ENCODE assay signal across 8 cellular contexts in genomic region chr19:2016041-2016807, GRCh38. TPM values are rescaled to one million over a fixed set of nuclear protein-coding genes. Genes with fewer than 3 reads are reported as not detected.
DNase-seq lines count a peak whose midpoint lies in the region; ATAC-seq and TF ChIP-seq lines count a peak whose summit lies in the region.

No MANE protein-coding gene starts in this region.

- H3K27me3 Mint-ChIP-seq in brain, result no peaks in the 10 kb centered on the region

- TF ChIP-seq CTCF in brain (conservative IDR thresholded peaks at IDR 0.05), result no peak

- H3K4me3 Mint-ChIP-seq in brain, result peak overlapping the region; percentile 80 to 85 (median 82)

- DNase-seq in GF-D8 (lab: John Stamatoyannopoulos, UW) (peak; percentile 7), NCI-H1092 treated with DMSO at 0.1 percent for 48 hours (lab: John Stamatoyannopoulos, UW) (peak; percentile 51), SW 1271 (lab: John Stamatoyannopoulos, UW) (peak; percentile 27 to 69), skeletal muscle cell (ENCODE audit: low read depth) (peak; percentile 74)

- H3K4me3 ChIP-seq in iPS-11a (ENCODE audit: low read depth, low read length), result peak overlapping the region; percentile 4
- H3K4me3 ChIP-seq in skeletal muscle cell (ENCODE audit: low read depth, low read length), result peak overlapping the region; percentile 36

- H3K27ac Mint-ChIP-seq in brain, result peak overlapping the region in 4 of 5 experiments; percentile 80 to 87 (median 84)

- H3K4me1 Mint-ChIP-seq in brain, result peaks cover 42% of the 10 kb centered on the region

- H3K9me3 Mint-ChIP-seq in brain, result peaks cover 0 to 10% (median 2%) of the 10 kb centered on the region in 5 experiments

- H3K36me3 Mint-ChIP-seq in brain, result peaks cover 23% of the 10 kb centered on the region

- ATAC-seq in HG02759 (IDR thresholded peaks at IDR 0.05; ENCODE audit: unreplicated experiment) (no peak), GM21367 (IDR thresholded peaks at IDR 0.05; ENCODE audit: unreplicated experiment) (no peak)

RNA-seq across cellular contexts. Expression of gene BTBD2, which starts 0.7 kb away (rescaled TPM):
- polyA plus RNA-seq in brain (ENCODE audit: insufficient read depth, low read depth, low replicate concordance), result 195 TPM

RNA-seq across cellular contexts. Expression of gene MKNK2, which starts 34.8 kb away (rescaled TPM):
- polyA plus RNA-seq in brain (ENCODE audit: insufficient read depth, low read depth, low replicate concordance), result 64.7 TPM

Comparison
In these comparisons a context has a peak if more than half of its experiments do, and no peak if none do; other contexts are left out.
1. DNase-seq: peak in every context shown above with its lines; median percentile 74 in skeletal muscle cell; 51 in NCI-H1092 treated with DMSO at 0.1 percent for 48 hours; 48 in SW 1271; 7 in GF-D8.